In the genomic region with DNA sequence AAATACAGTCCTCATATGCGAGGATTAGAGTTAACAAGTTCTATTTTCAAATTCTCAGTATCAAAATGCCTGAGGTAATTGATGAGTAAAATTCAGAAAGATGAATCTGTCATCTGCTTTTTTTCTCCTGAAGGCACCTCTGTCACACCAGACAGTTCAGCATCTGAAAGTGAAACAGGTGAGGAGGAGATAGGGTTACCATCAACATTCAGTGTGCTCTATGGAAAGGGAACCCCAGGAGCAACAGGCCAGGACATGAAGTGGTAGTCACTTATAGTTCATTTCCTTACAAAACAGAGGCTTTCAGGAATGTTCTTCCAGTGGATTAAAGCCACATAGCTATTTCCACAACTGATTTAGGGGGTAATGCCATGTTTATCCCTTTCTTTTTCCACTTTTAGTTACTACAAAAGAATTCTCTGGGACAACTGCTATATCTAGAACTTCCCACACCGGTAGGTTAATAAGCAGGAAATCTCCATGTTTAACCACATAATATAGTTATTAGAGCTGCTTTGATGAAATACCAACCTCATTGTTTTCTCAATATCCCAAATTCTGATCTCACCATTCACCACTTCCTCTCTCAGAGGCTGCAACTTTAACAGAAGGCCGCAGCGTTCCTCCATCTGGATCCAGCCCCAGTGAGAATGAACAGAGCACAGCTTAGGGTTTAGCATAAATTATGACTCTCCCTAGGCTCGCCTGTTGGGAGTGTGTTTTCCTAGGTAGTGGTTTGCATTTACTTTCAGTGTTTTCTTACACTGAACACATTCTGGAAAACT, we compare ENCODE assay signal across 14 cellular contexts.
A peak's percentile ranks its signal among the peaks of the same experiment; 100 is the strongest.
DNase-seq lines count a peak whose midpoint lies in the region; ATAC-seq and TF ChIP-seq lines count a peak whose summit lies in the region.
"Had no signal": no experiment of that assay in that cellular context is flagged by ENCODE, and none has a peak within 500 bp of the region (broad histone marks: within the 10 kb centered on the region; RNA-seq: fewer than 3 reads in every experiment).

No MANE protein-coding gene starts in this region.

- H3K36me3 Mint-ChIP-seq in WTC11, result no peaks in the 10 kb centered on the region
- H3K36me3 Mint-ChIP-seq in T-helper 17 cell (ENCODE audit: low read depth), result peaks cover 2% of the 10 kb centered on the region

- H3K9me3 Mint-ChIP-seq in WTC11, result no peaks in the 10 kb centered on the region

- no peak for TF ChIP-seq CTCF in WTC11 (IDR thresholded peaks at IDR 0.05)

- H3K27me3 Mint-ChIP-seq in WTC11 (ENCODE audit: low read depth) (no peaks in the 10 kb centered on the region), T-helper 17 cell (peaks cover 6% of the 10 kb centered on the region)

- H3K9me3 ChIP-seq in T-helper 17 cell (ENCODE audit: control insufficient read depth, low read length, poor library complexity, severe bottlenecking), result no peaks in the 10 kb centered on the region
- H3K9me3 ChIP-seq: BE2C had no signal

- DNase-seq in DMS 273 treated with DMSO at 0.1 percent for 48 hours (lab: John Stamatoyannopoulos, UW) (peak; percentile 20), WTC11 (ENCODE audit: low spot score) (no peak), NCI-H1105 (lab: John Stamatoyannopoulos, UW) (no peak), DMS153 treated with DMSO at 0.1 percent for 48 hours (lab: John Stamatoyannopoulos, UW; ENCODE audit: unreplicated experiment) (no peak), amniotic stem cell (lab: John Stamatoyannopoulos, UW) (no peak), T-helper 17 cell (no peak)
- DNase-seq: activated CD4-positive, alpha-beta T cell treated with anti-CD3 and anti-CD28 coated beads, Interleukin-2, amount 50 U/mL, for 48 hours; BE2C; cortex of kidney; H7; left ventricle myocardium superior; NCI-H446 treated with DMSO at 0.1 percent for 48 hours had no signal

- H3K27ac Mint-ChIP-seq in WTC11, result no peak overlapping the region
- H3K27ac Mint-ChIP-seq in T-helper 17 cell, result no peak overlapping the region

- ATAC-seq in GM21367 (IDR thresholded peaks at IDR 0.05; ENCODE audit: unreplicated experiment) (peak; percentile 69), HG03432 (IDR thresholded peaks at IDR 0.05; ENCODE audit: unreplicated experiment) (peak; percentile 77), WTC11 (peak; percentile 59; the same call in 1 of the 2 replicates), T-helper 17 cell (no peak)
- ATAC-seq: left ventricle myocardium superior had no signal

- no peak overlapping the region for H3K4me3 Mint-ChIP-seq in WTC11
- no peak overlapping the region for H3K4me3 Mint-ChIP-seq in T-helper 17 cell

- H3K4me1 Mint-ChIP-seq in WTC11 (peaks cover 21% of the 10 kb centered on the region), T-helper 17 cell (no peaks in the 10 kb centered on the region)

- CTCF ChIA-PET in WTC11 (lab: Charles Lee), result no interaction called here

- POLR2A ChIA-PET in WTC11 (lab: Charles Lee), result no interaction called here

TF ChIP-seq in WTC11, 78 proteins besides CTCF, POLR2A, EP300 and RAD21:
- TF ChIP-seq, protein P1, sequence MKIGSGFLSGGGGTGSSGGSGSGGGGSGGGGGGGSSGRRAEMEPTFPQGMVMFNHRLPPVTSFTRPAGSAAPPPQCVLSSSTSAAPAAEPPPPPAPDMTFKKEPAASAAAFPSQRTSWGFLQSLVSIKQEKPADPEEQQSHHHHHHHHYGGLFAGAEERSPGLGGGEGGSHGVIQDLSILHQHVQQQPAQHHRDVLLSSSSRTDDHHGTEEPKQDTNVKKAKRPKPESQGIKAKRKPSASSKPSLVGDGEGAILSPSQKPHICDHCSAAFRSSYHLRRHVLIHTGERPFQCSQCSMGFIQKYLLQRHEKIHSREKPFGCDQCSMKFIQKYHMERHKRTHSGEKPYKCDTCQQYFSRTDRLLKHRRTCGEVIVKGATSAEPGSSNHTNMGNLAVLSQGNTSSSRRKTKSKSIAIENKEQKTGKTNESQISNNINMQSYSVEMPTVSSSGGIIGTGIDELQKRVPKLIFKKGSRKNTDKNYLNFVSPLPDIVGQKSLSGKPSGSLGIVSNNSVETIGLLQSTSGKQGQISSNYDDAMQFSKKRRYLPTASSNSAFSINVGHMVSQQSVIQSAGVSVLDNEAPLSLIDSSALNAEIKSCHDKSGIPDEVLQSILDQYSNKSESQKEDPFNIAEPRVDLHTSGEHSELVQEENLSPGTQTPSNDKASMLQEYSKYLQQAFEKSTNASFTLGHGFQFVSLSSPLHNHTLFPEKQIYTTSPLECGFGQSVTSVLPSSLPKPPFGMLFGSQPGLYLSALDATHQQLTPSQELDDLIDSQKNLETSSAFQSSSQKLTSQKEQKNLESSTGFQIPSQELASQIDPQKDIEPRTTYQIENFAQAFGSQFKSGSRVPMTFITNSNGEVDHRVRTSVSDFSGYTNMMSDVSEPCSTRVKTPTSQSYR (CRISPR knock-in tag; IDR thresholded peaks at IDR 0.05), result no peak
- TF ChIP-seq RELA (CRISPR knock-in tag; IDR thresholded peaks at IDR 0.05; ENCODE audit: borderline replicate concordance), result no peak
- no peak for TF ChIP-seq NR3C1 (CRISPR knock-in tag; conservative IDR thresholded peaks at IDR 0.05; ENCODE audit: low read depth)
TF ChIP-seq in WTC11: peak in this region for 0.
